In the genomic region with DNA sequence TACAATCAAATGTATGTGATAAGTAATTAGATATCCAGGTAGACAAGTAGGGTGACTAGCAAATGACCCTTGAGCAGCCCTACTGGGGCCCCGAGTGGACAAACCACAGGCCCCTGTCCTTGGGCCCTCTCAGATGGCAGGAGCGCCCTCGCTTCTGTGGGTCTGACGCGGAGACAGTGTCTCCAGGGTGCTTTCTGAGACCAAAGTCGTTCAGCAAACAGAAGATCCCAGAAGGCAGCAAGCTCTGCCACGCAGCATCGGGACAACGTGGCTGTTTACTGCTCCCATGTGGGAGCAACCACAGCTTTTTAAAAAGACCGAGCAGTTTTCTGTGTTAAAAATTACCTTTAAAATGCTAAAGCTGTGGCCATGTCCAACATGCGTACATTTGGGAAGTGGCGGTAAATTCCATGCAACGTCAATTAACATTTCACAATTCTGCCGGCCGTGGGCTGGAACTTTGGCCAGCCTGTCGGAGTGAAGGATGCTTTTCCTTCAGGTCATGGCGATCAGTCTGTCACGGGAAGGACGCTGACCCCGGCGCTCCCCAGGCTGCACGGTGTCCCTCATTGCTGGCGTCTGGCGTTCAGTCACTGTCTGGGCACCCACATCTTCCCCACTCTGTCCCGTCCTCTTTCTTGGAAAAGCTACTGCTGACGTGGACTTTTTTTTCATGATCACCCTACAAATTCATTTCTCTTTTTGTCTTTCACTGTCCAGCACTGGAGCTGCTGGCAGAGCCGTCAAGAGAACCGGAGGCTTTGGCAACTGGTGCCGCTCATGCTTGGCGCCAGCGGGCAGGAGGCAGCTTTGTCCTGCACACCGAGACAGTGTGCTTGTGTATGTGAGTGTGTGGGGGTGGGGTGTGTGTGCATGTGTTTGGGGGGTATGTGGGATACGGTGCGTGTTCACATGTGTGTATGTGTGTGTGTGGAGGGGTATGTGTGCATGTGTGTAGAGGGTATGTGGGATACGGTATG, we compare ENCODE assay signal across 18 cellular contexts.
A peak's percentile ranks its signal among the peaks of the same experiment; 100 is the strongest.
DNase-seq lines count a peak whose midpoint lies in the region; ATAC-seq, FAIRE-seq and TF ChIP-seq lines count a peak whose summit lies in the region.
"Had no signal": no experiment of that assay in that cellular context is flagged by ENCODE, and none has a peak within 500 bp of the region (broad histone marks: within the 10 kb centered on the region; RNA-seq: fewer than 3 reads in every experiment).

No MANE protein-coding gene starts in this region.

- FAIRE-seq in astrocyte (lab: Jason Lieb, UNC) = no peak
- FAIRE-seq in HepG2 (lab: Jason Lieb, UNC) = peak; percentile 30
- FAIRE-seq: D721Med, G401.6, GM12891 had no signal

- H3K4me2 ChIP-seq in astrocyte (ENCODE audit: low read length) (no peak overlapping the region), HepG2 (ENCODE audit: low read depth, low read length) (no peak overlapping the region), neural progenitor cell (no peak overlapping the region)
- H3K4me2 ChIP-seq: GM23338 had no signal

- in situ Hi-C loops in HepG2 (cut with HindIII; ENCODE audit: extremely low pct_ligation_motif_present, low pct_unique_long_range_greater_than_20kb) = no loop called here

- 31% methylated on average over 35 of the region's 35 CpGs for WGBS in HepG2 (ENCODE audit: low lambda C conversion rate)

- H3K27me3 ChIP-seq in astrocyte (ENCODE audit: insufficient read depth, low read length) = no peaks in the 10 kb centered on the region
- peaks cover 12 to 70% of the 10 kb centered on the region in 2 experiments; a peak in 4 of 5 replicates for H3K27me3 ChIP-seq in HepG2 (ENCODE audit: control insufficient read depth in 1 of 2, insufficient read depth in 2 of 2, low read length in 2 of 2)
- peaks cover 4% of the 10 kb centered on the region for H3K27me3 ChIP-seq in neural progenitor cell
- H3K27me3 ChIP-seq in Peyer's patch = no peaks in the 10 kb centered on the region
- H3K27me3 ChIP-seq: BE2C had no signal

- intact Hi-C loops in HepG2 (cut with micrococcal nuclease; ENCODE audit: unreplicated experiment) = no loop called here

- H3K4me3 Mint-ChIP-seq in astrocyte (ENCODE audit: unreplicated experiment) (peak overlapping the region; percentile 23), neural progenitor cell (no peak overlapping the region)
- H3K4me3 Mint-ChIP-seq: CD4-positive, alpha-beta T cell; GM23338; HFFc6 had no signal

- H3F3A ChIP-seq in neural progenitor cell (ENCODE audit: low read depth) = no peaks in the 10 kb centered on the region

- BruUV-seq in HepG2 (replicated peaks; lab: Mats Ljungman, UMichigan) = no TSS peak

- H3K27ac Mint-ChIP-seq in astrocyte (ENCODE audit: unreplicated experiment) (no peak overlapping the region), neural progenitor cell (peak overlapping the region; percentile 72)
- H3K27ac Mint-ChIP-seq: CD4-positive, alpha-beta T cell; GM23338; HFFc6 had no signal

- no peak overlapping the region for H3K27ac ChIP-seq in astrocyte (ENCODE audit: low read depth, low read length)
- no peak overlapping the region for H3K27ac ChIP-seq in HepG2 (ENCODE audit: extremely low read length, insufficient read depth, low read length)
- H3K27ac ChIP-seq in neural progenitor cell = no peak overlapping the region
- H3K27ac ChIP-seq in Peyer's patch = no peak overlapping the region
- H3K27ac ChIP-seq: C4-2B had no signal

- H3K4me1 ChIP-seq in astrocyte (ENCODE audit: insufficient read depth, low read length) (no peaks in the 10 kb centered on the region), HepG2 (ENCODE audit: insufficient read depth, low read length) (no peaks in the 10 kb centered on the region), neural progenitor cell (no peaks in the 10 kb centered on the region), Peyer's patch (no peaks in the 10 kb centered on the region)
- H3K4me1 ChIP-seq: BE2C, Caco-2 had no signal

- no peak overlapping the region for H3K9ac ChIP-seq in astrocyte (ENCODE audit: low read length)
- H3K9ac ChIP-seq in HepG2 (ENCODE audit: insufficient read depth, low read depth, low read length) = no peak overlapping the region
- H3K9ac ChIP-seq in neural progenitor cell = no peak overlapping the region

- TF ChIP-seq POLR2A in HepG2 (IDR thresholded peaks at IDR 0.05; ENCODE audit: insufficient read depth in 1 of 2, low read depth in 2 of 2, low read length in 2 of 2) (no peak), Peyer's patch (IDR thresholded peaks at IDR 0.05) (no peak)

- no peak for TF ChIP-seq RAD21 in HepG2 (CRISPR knock-in tag; IDR thresholded peaks at IDR 0.05)

- TF ChIP-seq EP300 in HepG2 (IDR thresholded peaks at IDR 0.05; ENCODE audit: low read depth in 2 of 2, low read length in 2 of 2) = no peak
- TF ChIP-seq EP300 in HepG2 (CRISPR knock-in tag; IDR thresholded peaks at IDR 0.05; ENCODE audit: borderline replicate concordance) = no peak

- no peaks in the 10 kb centered on the region for H3K9me3 ChIP-seq in astrocyte (ENCODE audit: insufficient read depth, low read depth, low read length)
- H3K9me3 ChIP-seq in HepG2 (ENCODE audit: low read length) = no peaks in the 10 kb centered on the region
- no peaks in the 10 kb centered on the region for H3K9me3 ChIP-seq in neural progenitor cell (ENCODE audit: low read depth)
- no peaks in the 10 kb centered on the region for H3K9me3 ChIP-seq in Peyer's patch
- H3K9me3 ChIP-seq: BE2C had no signal

- H3K4me1 Mint-ChIP-seq in astrocyte (ENCODE audit: low read depth, unreplicated experiment) (no peaks in the 10 kb centered on the region), neural progenitor cell (peaks cover 7% of the 10 kb centered on the region)
- H3K4me1 Mint-ChIP-seq: GM23338 had no signal

- no peak overlapping the region for H3K4me3 ChIP-seq in astrocyte (ENCODE audit: insufficient read depth, low read depth, low read length)
- no peak overlapping the region for H3K4me3 ChIP-seq in HepG2 (replicated peaks in 1 of 3; ENCODE audit: insufficient read depth in 1 of 3, low read depth in 2 of 3, low read length in 3 of 3)
- no peak overlapping the region for H3K4me3 ChIP-seq in neural progenitor cell
- H3K4me3 ChIP-seq in Peyer's patch = no peak overlapping the region
- H3K4me3 ChIP-seq: GM23338 had no signal

- H4K20me1 ChIP-seq in astrocyte (ENCODE audit: insufficient read depth, low read length) = no peaks in the 10 kb centered on the region
- no peaks in the 10 kb centered on the region for H4K20me1 ChIP-seq in HepG2 (ENCODE audit: insufficient read depth, low read length)
- H4K20me1 ChIP-seq in neural progenitor cell (ENCODE audit: low read depth) = no peaks in the 10 kb centered on the region

- ATAC-seq in HepG2 = no peak
- no peak for ATAC-seq in HG03196 (IDR thresholded peaks at IDR 0.05; ENCODE audit: unreplicated experiment)
- ATAC-seq: GM23338, HCT116 had no signal

- H3K27me3 Mint-ChIP-seq in astrocyte (ENCODE audit: low read depth, unreplicated experiment) (peaks cover 50% of the 10 kb centered on the region), neural progenitor cell (ENCODE audit: insufficient read depth, low read depth) (no peaks in the 10 kb centered on the region)

- H3K9me3 Mint-ChIP-seq in astrocyte (ENCODE audit: unreplicated experiment) (no peaks in the 10 kb centered on the region), neural progenitor cell (peaks cover 2% of the 10 kb centered on the region)
- H3K9me3 Mint-ChIP-seq: CD4-positive, alpha-beta T cell; GM23338; HFFc6 had no signal

- H3K36me3 Mint-ChIP-seq in astrocyte (ENCODE audit: low read depth, unreplicated experiment) = no peaks in the 10 kb centered on the region
- H3K36me3 Mint-ChIP-seq in neural progenitor cell = no peaks in the 10 kb centered on the region

- POLR2A ChIA-PET in HepG2 (lab: Yijun Ruan, JAX) = no interaction called here

- H3K36me3 ChIP-seq in astrocyte (ENCODE audit: insufficient read depth, low read length) = no peaks in the 10 kb centered on the region
- H3K36me3 ChIP-seq in HepG2 (replicated peaks in 1 of 2; ENCODE audit: control insufficient read depth in 1 of 2, insufficient read depth in 2 of 2, low read length in 2 of 2) = no peaks in the 10 kb centered on the region
- no peaks in the 10 kb centered on the region for H3K36me3 ChIP-seq in neural progenitor cell
- H3K36me3 ChIP-seq in Peyer's patch = no peaks in the 10 kb centered on the region
- H3K36me3 ChIP-seq: BE2C had no signal

- TF ChIP-seq CTCF in astrocyte (IDR thresholded peaks at IDR 0.05; ENCODE audit: insufficient read depth, low read depth, low read length) (no peak), HepG2 (CRISPR knock-in tag; IDR thresholded peaks at IDR 0.05) (no peak), neural progenitor cell (IDR thresholded peaks at IDR 0.05) (no peak), Peyer's patch (IDR thresholded peaks at IDR 0.05) (no peak)

- CTCF ChIA-PET in HepG2 (lab: Yijun Ruan, JAX; ENCODE audit: low intra/inter-chr PET ratio, low total read pairs) = no interaction called here

- H3K79me2 ChIP-seq in astrocyte (ENCODE audit: insufficient read depth, low read length) (no peaks in the 10 kb centered on the region), HepG2 (ENCODE audit: insufficient read depth, low read length) (no peaks in the 10 kb centered on the region), neural progenitor cell (ENCODE audit: low read depth) (no peaks in the 10 kb centered on the region)

- DNase-seq in astrocyte (ENCODE audit: low read depth) (no peak), HepG2 (ENCODE audit: low spot score) (no peak), neural progenitor cell (ENCODE audit: low spot score) (no peak), Peyer's patch (no peak), GM19238 (ENCODE audit: insufficient read length, low spot score) (no peak), superior temporal gyrus (ENCODE audit: extremely low spot score) (no peak)
- DNase-seq: BE2C; Caco-2; CD4-positive, alpha-beta T cell; H7; HFFc6 had no signal

- H2AFZ ChIP-seq in astrocyte (ENCODE audit: low read depth, low read length) = no peak overlapping the region
- no peak overlapping the region for H2AFZ ChIP-seq in HepG2 (ENCODE audit: low read length)
- no peak overlapping the region for H2AFZ ChIP-seq in neural progenitor cell (replicated peaks)
- H2AFZ ChIP-seq: GM23338 had no signal

TF ChIP-seq in HepG2, 621 proteins besides CTCF, POLR2A, EP300 and RAD21 (continues in another document):
- TF ChIP-seq ZNF24 (IDR thresholded peaks at IDR 0.05) = no peak
- TF ChIP-seq HOXA7 (CRISPR knock-in tag; IDR thresholded peaks at IDR 0.05) = no peak
- TF ChIP-seq, protein P1, sequence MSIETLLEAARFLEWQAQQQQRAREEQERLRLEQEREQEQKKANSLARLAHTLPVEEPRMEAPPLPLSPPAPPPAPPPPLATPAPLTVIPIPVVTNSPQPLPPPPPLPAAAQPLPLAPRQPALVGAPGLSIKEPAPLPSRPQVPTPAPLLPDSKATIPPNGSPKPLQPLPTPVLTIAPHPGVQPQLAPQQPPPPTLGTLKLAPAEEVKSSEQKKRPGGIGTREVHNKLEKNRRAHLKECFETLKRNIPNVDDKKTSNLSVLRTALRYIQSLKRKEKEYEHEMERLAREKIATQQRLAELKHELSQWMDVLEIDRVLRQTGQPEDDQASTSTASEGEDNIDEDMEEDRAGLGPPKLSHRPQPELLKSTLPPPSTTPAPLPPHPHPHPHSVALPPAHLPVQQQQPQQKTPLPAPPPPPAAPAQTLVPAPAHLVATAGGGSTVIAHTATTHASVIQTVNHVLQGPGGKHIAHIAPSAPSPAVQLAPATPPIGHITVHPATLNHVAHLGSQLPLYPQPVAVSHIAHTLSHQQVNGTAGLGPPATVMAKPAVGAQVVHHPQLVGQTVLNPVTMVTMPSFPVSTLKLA (IDR thresholded peaks at IDR 0.05) = peak; percentile 56
- TF ChIP-seq KLF16 (CRISPR knock-in tag; IDR thresholded peaks at IDR 0.05) = no peak
